8 cellular contexts compared by ENCODE assay signal in the genomic region with DNA sequence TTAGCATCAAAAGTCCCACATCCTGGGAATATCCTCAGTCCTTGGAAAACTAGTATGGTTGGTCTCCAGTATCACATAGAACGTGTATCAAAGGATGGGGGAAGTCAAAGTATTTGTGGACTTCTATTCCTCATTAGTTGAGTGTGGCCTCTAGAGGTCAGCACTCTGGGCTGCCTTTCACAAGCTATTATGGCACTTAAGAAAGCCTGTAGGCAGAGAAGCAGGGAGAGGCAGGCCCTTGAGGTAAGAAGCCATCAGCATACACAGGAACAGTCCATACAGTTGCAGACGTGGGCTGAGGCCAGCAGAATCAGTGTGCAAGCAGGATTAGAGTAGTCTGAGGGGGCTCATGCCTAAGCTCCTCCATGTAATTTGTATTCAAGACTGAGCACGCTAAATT.
DNase-seq lines count a peak whose midpoint lies in the region; ATAC-seq, FAIRE-seq and TF ChIP-seq lines count a peak whose summit lies in the region.

No MANE protein-coding gene starts in this region.

- no peak for TF ChIP-seq POLR2A in body of pancreas (IDR thresholded peaks at IDR 0.05)
- TF ChIP-seq POLR2A in GM12892 (IDR thresholded peaks at IDR 0.05; ENCODE audit: low read depth, low read length) = no peak

- peaks cover 15% of the 10 kb centered on the region for H3K27me3 Mint-ChIP-seq in nephron progenitor cell (ENCODE audit: low read depth, poor library complexity)
- peaks cover 12% of the 10 kb centered on the region for H3K27me3 Mint-ChIP-seq in CD8-positive, alpha-beta T cell (ENCODE audit: low read depth)

- no peaks in the 10 kb centered on the region for H3K9me3 Mint-ChIP-seq in nephron progenitor cell
- H3K9me3 Mint-ChIP-seq in CD8-positive, alpha-beta T cell = no peaks in the 10 kb centered on the region

- no peaks in the 10 kb centered on the region for H3K4me1 Mint-ChIP-seq in nephron progenitor cell
- no peaks in the 10 kb centered on the region for H3K4me1 Mint-ChIP-seq in CD8-positive, alpha-beta T cell (ENCODE audit: low read depth)

- 43 to 44% methylated on average over 3 of the region's 3 CpGs for WGBS in body of pancreas, 2 donors

- H3K27me3 ChIP-seq in MM.1S (replicated peaks; ENCODE audit: insufficient read depth, low read length) = no peaks in the 10 kb centered on the region
- no peaks in the 10 kb centered on the region for H3K27me3 ChIP-seq in body of pancreas
- no peaks in the 10 kb centered on the region for H3K27me3 ChIP-seq in CD8-positive, alpha-beta T cell (ENCODE audit: insufficient read depth, low read length)

- no peak overlapping the region for H3K27ac Mint-ChIP-seq in nephron progenitor cell
- H3K27ac Mint-ChIP-seq in CD8-positive, alpha-beta T cell = no peak overlapping the region

- H3K9me3 ChIP-seq in MM.1S (replicated peaks; ENCODE audit: insufficient read depth, low read length) = no peaks in the 10 kb centered on the region
- no peaks in the 10 kb centered on the region for H3K9me3 ChIP-seq in body of pancreas
- H3K9me3 ChIP-seq in CD8-positive, alpha-beta T cell (ENCODE audit: low read length) = no peaks in the 10 kb centered on the region

- CTCF ChIA-PET in CD8-positive, alpha-beta T cell (lab: Charles Lee) = no interaction called here

- no peaks in the 10 kb centered on the region for H3K9me2 ChIP-seq in MM.1S (replicated peaks; ENCODE audit: insufficient read depth, low read length)

- POLR2A ChIA-PET in CD8-positive, alpha-beta T cell (lab: Charles Lee) = no interaction called here

- TF ChIP-seq CTCF in MM.1S (IDR thresholded peaks at IDR 0.05; ENCODE audit: low read length) = peak; percentile 15; the same call in 1 of the 2 replicates
- peak in 5 of 7 experiments; percentile 28 to 41 (median 29) for TF ChIP-seq CTCF in body of pancreas (IDR thresholded peaks at IDR 0.05)
- TF ChIP-seq CTCF in nephron progenitor cell (IDR thresholded peaks at IDR 0.05) = peak; percentile 36
- no peak for TF ChIP-seq CTCF in CD8-positive, alpha-beta T cell (IDR thresholded peaks at IDR 0.05)

- no peak overlapping the region for H3K27ac ChIP-seq in MM.1S (ENCODE audit: low read length)
- H3K27ac ChIP-seq in body of pancreas = no peak overlapping the region
- no peak overlapping the region for H3K27ac ChIP-seq in CD8-positive, alpha-beta T cell (ENCODE audit: low read depth, low read length)

- H3F3A ChIP-seq in MM.1S (ENCODE audit: insufficient read depth, low read length) = no peaks in the 10 kb centered on the region

- no peaks in the 10 kb centered on the region for H3K36me3 ChIP-seq in MM.1S (replicated peaks; ENCODE audit: insufficient read depth, low read length)
- no peaks in the 10 kb centered on the region for H3K36me3 ChIP-seq in body of pancreas (replicated peaks in 1 of 2; ENCODE audit: insufficient read depth in 1 of 2, low read depth in 2 of 2)
- no peaks in the 10 kb centered on the region for H3K36me3 ChIP-seq in CD8-positive, alpha-beta T cell (ENCODE audit: insufficient read depth, low read length)

- no peak overlapping the region for H2AFZ ChIP-seq in MM.1S (ENCODE audit: low read length)

- H3K79me2 ChIP-seq in MM.1S (ENCODE audit: low read length) = no peaks in the 10 kb centered on the region

- DNase-seq in ELR (ENCODE audit: low read depth) = peak; percentile 7
- DNase-seq in MM.1S = no peak
- DNase-seq in body of pancreas = peak in 2 of 4 donors; percentile 13 to 40
- DNase-seq in nephron progenitor cell = no peak
- no peak for DNase-seq in GM12892 (ENCODE audit: insufficient read length)
- DNase-seq in CD8-positive, alpha-beta T cell = no peak

- H3K4me3 ChIP-seq in MM.1S (ENCODE audit: low read length) (no peak overlapping the region), body of pancreas (no peak overlapping the region)
- no peak overlapping the region for H3K4me3 ChIP-seq in CD8-positive, alpha-beta T cell (ENCODE audit: low read depth, low read length)

- ATAC-seq in body of pancreas (no peak), GM19467 (IDR thresholded peaks at IDR 0.05; ENCODE audit: unreplicated experiment) (no peak), GM21515 (IDR thresholded peaks at IDR 0.05; ENCODE audit: unreplicated experiment) (no peak)
- ATAC-seq in CD8-positive, alpha-beta T cell = no peak

- no peak for FAIRE-seq in GM12892 (lab: Jason Lieb, UNC)

- no peak overlapping the region for H3K4me3 Mint-ChIP-seq in nephron progenitor cell
- no peak overlapping the region for H3K4me3 Mint-ChIP-seq in CD8-positive, alpha-beta T cell

- H3K4me1 ChIP-seq in MM.1S (ENCODE audit: low read length) (no peaks in the 10 kb centered on the region), body of pancreas (no peaks in the 10 kb centered on the region)
- H3K4me1 ChIP-seq in CD8-positive, alpha-beta T cell (ENCODE audit: insufficient read depth, low read length) = no peaks in the 10 kb centered on the region

- H3K4me2 ChIP-seq in MM.1S (ENCODE audit: low read depth, low read length) = no peak overlapping the region

- no peak overlapping the region for H3K9ac ChIP-seq in MM.1S (ENCODE audit: low read length)

- no peaks in the 10 kb centered on the region for H3K36me3 Mint-ChIP-seq in nephron progenitor cell (ENCODE audit: low read depth)
- no peaks in the 10 kb centered on the region for H3K36me3 Mint-ChIP-seq in CD8-positive, alpha-beta T cell

- H4K20me1 ChIP-seq in MM.1S (ENCODE audit: insufficient read depth, low read length) = no peaks in the 10 kb centered on the region

- intact Hi-C loops in body of pancreas (cut with DNase I) = no loop called here
- intact Hi-C loops in CD8-positive, alpha-beta T cell (cut with DNase I, micrococcal nuclease) = no loop called here
